In genomic region chr20:48705208-48706115, GRCh38 we compare ENCODE assay signal across 15 cellular contexts.
DNase-seq lines count a peak whose midpoint lies in the region; ATAC-seq and TF ChIP-seq lines count a peak whose summit lies in the region.
"Had no signal": no experiment of that assay in that cellular context is flagged by ENCODE, and none has a peak within 500 bp of the region (broad histone marks: within the 10 kb centered on the region; RNA-seq: fewer than 3 reads in every experiment).

No MANE protein-coding gene starts in this region.

- peak overlapping the region; percentile 1 for H3K27ac Mint-ChIP-seq in endothelial cell (ENCODE audit: unreplicated experiment)

- peak overlapping the region; percentile 38 for H3K4me3 Mint-ChIP-seq in endothelial cell (ENCODE audit: unreplicated experiment)

- TF ChIP-seq CTCF in SK-N-SH (IDR thresholded peaks at IDR 0.05) (no peak), VCaP (conservative IDR thresholded peaks at IDR 0.05) (no peak), endothelial cell (IDR thresholded peaks at IDR 0.05; ENCODE audit: unreplicated experiment) (no peak), sigmoid colon (IDR thresholded peaks at IDR 0.05) (no peak)

- H3K4me1 ChIP-seq in SK-N-SH (ENCODE audit: control insufficient read depth in 1 of 2, insufficient read depth in 2 of 2, low read depth in 1 of 2, low read length in 1 of 2), result peaks cover 0 to 15% of the 10 kb centered on the region in 2 experiments; a peak in 1 of 4 replicates
- H3K4me1 ChIP-seq in sigmoid colon, result peaks cover 0 to 5% (median 0%) of the 10 kb centered on the region in 4 donors
- H3K4me1 ChIP-seq: A549, SJSA1 had no signal

- ATAC-seq in SK-N-SH treated with all-trans-retinoic acid at 6 μM for 48 hours (no peak), HG03196 (IDR thresholded peaks at IDR 0.05; ENCODE audit: unreplicated experiment) (no peak), HG02642 (IDR thresholded peaks at IDR 0.05; ENCODE audit: poor library complexity, unreplicated experiment) (no peak)
- ATAC-seq: A549 had no signal

- H3K27me3 ChIP-seq in SK-N-SH (ENCODE audit: insufficient read depth), result no peaks in the 10 kb centered on the region
- H3K27me3 ChIP-seq in sigmoid colon, result no peaks in the 10 kb centered on the region
- H3K27me3 ChIP-seq: cardiac muscle cell, SJSA1 had no signal

- no peaks in the 10 kb centered on the region for H3K9me3 Mint-ChIP-seq in endothelial cell (ENCODE audit: unreplicated experiment)

- POLR2A ChIA-PET in SK-N-SH (lab: Yijun Ruan, JAX), result no interaction called here

- peaks cover 19% of the 10 kb centered on the region for H3K27me3 Mint-ChIP-seq in endothelial cell (ENCODE audit: unreplicated experiment)

- H3F3A ChIP-seq in SK-N-SH (replicated peaks; ENCODE audit: insufficient read depth), result no peaks in the 10 kb centered on the region

- H3K9me3 ChIP-seq in SK-N-SH (no peaks in the 10 kb centered on the region), sigmoid colon (no peaks in the 10 kb centered on the region)
- H3K9me3 ChIP-seq: A549, SJSA1 had no signal

- intact Hi-C loops in sigmoid colon (cut with DNase I), result no loop called here

- H3K27ac ChIP-seq in SK-N-SH (ENCODE audit: low read depth in 2 of 2, low read length in 1 of 2), result no peak overlapping the region
- peak overlapping the region; percentile 20; the same call in 1 of the 2 replicates for H3K27ac ChIP-seq in VCaP
- H3K27ac ChIP-seq in sigmoid colon, result no peak overlapping the region
- H3K27ac ChIP-seq: A549, cardiac muscle cell, KMS-11, SJSA1 had no signal

- H3K9me2 ChIP-seq in SK-N-SH, result no peaks in the 10 kb centered on the region

- no peak overlapping the region for H2AFZ ChIP-seq in SK-N-SH (ENCODE audit: low read depth)

- peak; percentile 48 for DNase-seq in SK-N-SH
- DNase-seq in endothelial cell (ENCODE audit: low spot score), result no peak
- DNase-seq in sigmoid colon, result peak; percentile 10
- no peak for DNase-seq in COLO829 (ENCODE audit: low spot score)
- DNase-seq: activated effector memory CD4-positive, alpha-beta T cell treated with anti-CD3 and anti-CD28 coated beads, Interleukin-2, amount 50 U/mL, for 16 hours; DMS153; NCI-H2029 treated with DMSO at 0.1 percent for 48 hours had no signal

- H3K4me1 Mint-ChIP-seq in endothelial cell (ENCODE audit: unreplicated experiment), result peaks cover 51% of the 10 kb centered on the region

- 65% methylated on average over 9 of the region's 9 CpGs for WGBS in SK-N-SH (ENCODE audit: low lambda C conversion rate)
- WGBS in sigmoid colon, 2 donors, result 74 to 89% methylated on average over 9 of the region's 9 CpGs

- peaks cover 72% of the 10 kb centered on the region for H3K36me3 Mint-ChIP-seq in endothelial cell (ENCODE audit: low read depth, unreplicated experiment)

- H3K4me3 ChIP-seq in SK-N-SH (ENCODE audit: low read depth in 2 of 2, low read length in 1 of 2), result no peak overlapping the region
- H3K4me3 ChIP-seq in sigmoid colon, result no peak overlapping the region
- H3K4me3 ChIP-seq: A549, cardiac muscle cell, SJSA1 had no signal

- CTCF ChIA-PET in SK-N-SH (lab: Yijun Ruan, JAX), result interaction anchor here (0.9 to 3.2 kb wide), 2 partner anchors 18 to 48 kb away, joined by 3 to 15 read pairs; no protein-coding TSS in a partner anchor

- TF ChIP-seq RAD21 in SK-N-SH (IDR thresholded peaks at IDR 0.05; ENCODE audit: low read length), result no peak

- H4K20me1 ChIP-seq in SK-N-SH (ENCODE audit: insufficient read depth), result no peaks in the 10 kb centered on the region

- no peak overlapping the region for H3K4me2 ChIP-seq in SK-N-SH
- H3K4me2 ChIP-seq: A549, KMS-11 had no signal

- TF ChIP-seq EP300 in SK-N-SH (IDR thresholded peaks at IDR 0.05; ENCODE audit: borderline replicate concordance in 1 of 2, low read depth in 1 of 2, low read length in 1 of 2), result no peak
- no peak for TF ChIP-seq EP300 in sigmoid colon (IDR thresholded peaks at IDR 0.05)

- no peaks in the 10 kb centered on the region for H3K79me2 ChIP-seq in SK-N-SH (ENCODE audit: insufficient read depth)

- H3K36me3 ChIP-seq in SK-N-SH (replicated peaks in 1 of 2; ENCODE audit: control insufficient read depth in 1 of 2, insufficient read depth in 2 of 2, low read length in 1 of 2) (no peaks in the 10 kb centered on the region), sigmoid colon (no peaks in the 10 kb centered on the region)
- H3K36me3 ChIP-seq: cardiac muscle cell had no signal

- H3K9ac ChIP-seq in SK-N-SH, result no peak overlapping the region
- H3K9ac ChIP-seq: KMS-11 had no signal

- TF ChIP-seq POLR2A in sigmoid colon (IDR thresholded peaks at IDR 0.05), result no peak

TF ChIP-seq in SK-N-SH, 30 proteins besides CTCF, POLR2A, EP300 and RAD21 (continues in another document):
- TF ChIP-seq USF1 (IDR thresholded peaks at IDR 0.05; ENCODE audit: borderline replicate concordance, low read depth) (no peak), EZH2phosphoT487 (IDR thresholded peaks at IDR 0.05; ENCODE audit: borderline replicate concordance, low read depth) (no peak), SMC3 (IDR thresholded peaks at IDR 0.05; ENCODE audit: low read depth, low read length) (no peak), YY1 (IDR thresholded peaks at IDR 0.05; ENCODE audit: low read depth) (no peak), MXI1 (IDR thresholded peaks at IDR 0.05; ENCODE audit: low read depth, low read length) (no peak), FOXJ3 (CRISPR knock-in tag; IDR thresholded peaks at IDR 0.05) (no peak), NFIC (IDR thresholded peaks at IDR 0.05; ENCODE audit: borderline replicate concordance) (no peak), FOXM1 (IDR thresholded peaks at IDR 0.05; ENCODE audit: low read depth) (no peak), ELF1 (IDR thresholded peaks at IDR 0.05) (no peak), RCOR1 (IDR thresholded peaks at IDR 0.05; ENCODE audit: low read length) (no peak), PBX3 (IDR thresholded peaks at IDR 0.05) (no peak), TCF12 (IDR thresholded peaks at IDR 0.05) (no peak), TAF1 (IDR thresholded peaks at IDR 0.05; ENCODE audit: borderline replicate concordance, low read depth, low read length) (no peak)

TF ChIP-seq in SK-N-SH treated with all-trans-retinoic acid at 6 μM for 48 hours, 23 proteins besides CTCF, POLR2A, EP300 and RAD21:
- TF ChIP-seq ZFP30 (CRISPR knock-in tag; IDR thresholded peaks at IDR 0.05) (no peak), PATZ1 (CRISPR knock-in tag; IDR thresholded peaks at IDR 0.05; ENCODE audit: borderline replicate concordance) (no peak), ZC3H10 (CRISPR knock-in tag; IDR thresholded peaks at IDR 0.05) (no peak), OSR1 (CRISPR knock-in tag; IDR thresholded peaks at IDR 0.05) (no peak), RARB (CRISPR knock-in tag; IDR thresholded peaks at IDR 0.05) (no peak)

Comparison
In these comparisons a context has a peak if more than half of its experiments do, and no peak if none do; other contexts are left out.
1. DNase-seq: peak in SK-N-SH (single experiment) and sigmoid colon (single experiment); none in endothelial cell (single experiment) and COLO829 (single experiment).